ENCODE assay signal across 1 cellular context in genomic region chr13:49791214-49791752, GRCh38.
TF ChIP-seq lines count a peak whose summit lies in the region.

No MANE protein-coding gene starts in this region.

TF ChIP-seq in GM12878, 131 proteins besides CTCF, POLR2A, EP300 and RAD21 (continued from another document):
- TF ChIP-seq PKNOX1 (IDR thresholded peaks at IDR 0.05) = 0 out of 2 replicates have a peak, but pooled peaks have one; percentile 6
- no peak for TF ChIP-seq NBN (IDR thresholded peaks at IDR 0.05)
- no peak for TF ChIP-seq BMI1 (IDR thresholded peaks at IDR 0.05; ENCODE audit: borderline replicate concordance)
- TF ChIP-seq USF2 (IDR thresholded peaks at IDR 0.05; ENCODE audit: borderline replicate concordance, low read depth, low read length) = no peak
- no peak for TF ChIP-seq NR2C2 (IDR thresholded peaks at IDR 0.05; ENCODE audit: borderline replicate concordance, control insufficient read depth, insufficient read length, low read depth)
- no peak for TF ChIP-seq KLF5 (IDR thresholded peaks at IDR 0.05; ENCODE audit: partially characterized antibody)
- no peak for TF ChIP-seq HCFC1 (IDR thresholded peaks at IDR 0.05; ENCODE audit: low read length)
- no peak for TF ChIP-seq TCF7 (IDR thresholded peaks at IDR 0.05; ENCODE audit: borderline replicate concordance)
- no peak for TF ChIP-seq SMAD1 (IDR thresholded peaks at IDR 0.05; ENCODE audit: low read depth, partially characterized antibody)
- no peak for TF ChIP-seq CEBPB (IDR thresholded peaks at IDR 0.05; ENCODE audit: borderline replicate concordance in 1 of 2, low read depth in 2 of 2, low read length in 2 of 2)
- TF ChIP-seq SMARCA5 (IDR thresholded peaks at IDR 0.05) = no peak
- no peak for TF ChIP-seq RCOR1 (conservative IDR thresholded peaks at IDR 0.05; ENCODE audit: low read depth, low read length)
- TF ChIP-seq CREB1 (IDR thresholded peaks at IDR 0.05; ENCODE audit: low read depth) = no peak
- peak; percentile 25; the same call in 1 of the 2 replicates for TF ChIP-seq SMC3 (IDR thresholded peaks at IDR 0.05; ENCODE audit: borderline replicate concordance, low read length)
- TF ChIP-seq STAT1 (conservative IDR thresholded peaks at IDR 0.05) = no peak
- no peak for TF ChIP-seq ATF3 (IDR thresholded peaks at IDR 0.05; ENCODE audit: borderline replicate concordance, extremely low read depth, low read depth, low read length)
- TF ChIP-seq MXI1 (IDR thresholded peaks at IDR 0.05; ENCODE audit: low read depth, low read length) = peak; percentile 26; the same call in 1 of the 2 replicates
